Comparison of ENCODE assay signal across 4 cellular contexts in genomic region chrX:130437996-130438395, GRCh38. TPM values are rescaled to one million over a fixed set of nuclear protein-coding genes. Genes with fewer than 3 reads are reported as not detected.
"Had no signal": no experiment of that assay in that cellular context is flagged by ENCODE, and none has a peak within 500 bp of the region (broad histone marks: within the 10 kb centered on the region; RNA-seq: fewer than 3 reads in every experiment).

No MANE protein-coding gene starts in this region.

RNA-seq across cellular contexts. Expression of gene GPR119, which starts 52.5 kb away (rescaled TPM):
- total RNA-seq: HT-29, HT1080, IMR-90, K562 had no signal
